3 cellular contexts compared by ENCODE assay signal in the genomic region with DNA sequence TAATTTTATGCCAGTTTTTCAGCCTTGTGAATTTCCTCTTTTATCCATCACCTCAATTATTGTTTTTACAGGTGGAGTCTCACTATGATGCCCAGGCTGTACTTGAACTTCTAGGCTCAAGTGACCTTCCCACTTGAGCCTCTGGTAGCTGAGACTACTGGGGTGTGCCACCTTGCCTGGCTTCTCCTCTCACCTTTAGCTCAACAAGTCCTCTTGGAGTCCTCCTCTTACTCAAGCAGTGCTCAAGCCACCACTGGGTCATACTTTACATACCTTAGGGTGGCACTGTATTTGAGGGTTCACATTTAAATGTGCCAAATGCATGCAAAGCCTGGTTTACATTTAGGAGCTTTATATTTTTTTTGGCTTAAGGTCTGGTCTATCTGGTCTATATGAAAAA.
"Had no signal": no experiment of that assay in that cellular context is flagged by ENCODE, and none has a peak within 500 bp of the region (broad histone marks: within the 10 kb centered on the region; RNA-seq: fewer than 3 reads in every experiment).

No MANE protein-coding gene starts in this region.

- ATAC-seq: GM12878 had no signal

- DNase-seq: GDM1, GF-D8 had no signal

- H3K4me3 ChIP-seq: GM12878 had no signal
